In genomic region chr7:6630007-6630849, GRCh38 we compare ENCODE assay signal across 14 cellular contexts. TPM values are rescaled to one million over a fixed set of nuclear protein-coding genes. Genes with fewer than 3 reads are reported as not detected.
DNase-seq lines count a peak whose midpoint lies in the region; ATAC-seq, FAIRE-seq and TF ChIP-seq lines count a peak whose summit lies in the region.
"Had no signal": no experiment of that assay in that cellular context is flagged by ENCODE, and none has a peak within 500 bp of the region (broad histone marks: within the 10 kb centered on the region; RNA-seq: fewer than 3 reads in every experiment).

No MANE protein-coding gene starts in this region.

- no peak for TF ChIP-seq POLR2A in HepG2 (IDR thresholded peaks at IDR 0.05; ENCODE audit: insufficient read depth in 1 of 2, low read depth in 2 of 2, low read length in 2 of 2)
- no peak for TF ChIP-seq POLR2A in right lobe of liver (IDR thresholded peaks at IDR 0.05)

- H3K4me3 ChIP-seq in HepG2 (replicated peaks in 1 of 3; ENCODE audit: insufficient read depth in 1 of 3, low read depth in 2 of 3, low read length in 3 of 3) (peak overlapping the region in 1 of 3 experiments; percentile 53; a peak in 4 of 6 replicates), right lobe of liver (no peak overlapping the region), endodermal cell (ENCODE audit: low read length) (no peak overlapping the region), neural progenitor cell (no peak overlapping the region)

- TF ChIP-seq CTCF in HepG2 (CRISPR knock-in tag; IDR thresholded peaks at IDR 0.05), result no peak
- TF ChIP-seq CTCF in right lobe of liver (IDR thresholded peaks at IDR 0.05), result no peak
- no peak for TF ChIP-seq CTCF in endodermal cell (conservative IDR thresholded peaks at IDR 0.05)
- no peak for TF ChIP-seq CTCF in neural progenitor cell (IDR thresholded peaks at IDR 0.05)

- H3K9ac ChIP-seq in HepG2 (ENCODE audit: insufficient read depth, low read depth, low read length), result no peak overlapping the region
- no peak overlapping the region for H3K9ac ChIP-seq in endodermal cell (ENCODE audit: extremely low read depth, low read length, poor library complexity, severe bottlenecking)
- H3K9ac ChIP-seq in neural progenitor cell, result no peak overlapping the region

- WGBS in HepG2 (ENCODE audit: low lambda C conversion rate), result 7% methylated on average over 11 of the region's 11 CpGs
- 48% methylated on average over 8 of the region's 11 CpGs for WGBS in right lobe of liver (ENCODE audit: insufficient coverage, low coverage, low lambda C conversion rate, missing lambda C conversion rate)
- 88 to 92% methylated on average over 7 to 11 of the region's 11 CpGs for WGBS in endodermal cell (ENCODE audit: insufficient coverage in 1 of 2, insufficient read length in 1 of 2), 2 experiments

- H2AFZ ChIP-seq in HepG2 (ENCODE audit: low read length) (peak overlapping the region; percentile 63), neural progenitor cell (replicated peaks) (no peak overlapping the region)

- H3K79me2 ChIP-seq in HepG2 (ENCODE audit: insufficient read depth, low read length), result no peaks in the 10 kb centered on the region
- H3K79me2 ChIP-seq in neural progenitor cell (ENCODE audit: low read depth), result no peaks in the 10 kb centered on the region

- H3K27me3 Mint-ChIP-seq in endodermal cell (ENCODE audit: insufficient read depth) (no peaks in the 10 kb centered on the region), neural progenitor cell (ENCODE audit: insufficient read depth, low read depth) (peaks cover 6% of the 10 kb centered on the region)
- H3K27me3 Mint-ChIP-seq: CD4-positive, alpha-beta memory T cell had no signal

- no peak for TF ChIP-seq RAD21 in HepG2 (CRISPR knock-in tag; IDR thresholded peaks at IDR 0.05)

- no peak for DNase-seq in HepG2 (ENCODE audit: low spot score)
- DNase-seq in right lobe of liver, result no peak
- no peak for DNase-seq in endodermal cell
- no peak for DNase-seq in neural progenitor cell (ENCODE audit: low spot score)
- no peak for DNase-seq in cerebellar nuclear complex (lab: John Stamatoyannopoulos, UW)
- DNase-seq in central memory CD4-positive, alpha-beta T cell, result no peak
- DNase-seq in A172 (ENCODE audit: low spot score), result no peak
- DNase-seq: CD4-positive, alpha-beta memory T cell; H9; Kasumi-1; NCI-H187 treated with DMSO at 0.1 percent for 48 hours; NCI-H2171 treated with DMSO at 0.1 percent for 48 hours; NCI-H510A had no signal

- peaks cover 2% of the 10 kb centered on the region for H3K36me3 Mint-ChIP-seq in endodermal cell (ENCODE audit: low read depth)
- peaks cover 2% of the 10 kb centered on the region for H3K36me3 Mint-ChIP-seq in neural progenitor cell
- H3K36me3 Mint-ChIP-seq: CD4-positive, alpha-beta memory T cell had no signal

- H3K4me1 ChIP-seq in HepG2 (ENCODE audit: insufficient read depth, low read length) (peaks cover 24% of the 10 kb centered on the region), right lobe of liver (no peaks in the 10 kb centered on the region), endodermal cell (ENCODE audit: control insufficient read depth, insufficient read depth, low read length) (no peaks in the 10 kb centered on the region), neural progenitor cell (no peaks in the 10 kb centered on the region)

- FAIRE-seq in HepG2 (lab: Jason Lieb, UNC), result no peak

- ATAC-seq in HepG2 (peak; percentile 10; the same call in 2 of the 3 replicates), right lobe of liver (no peak), GM21786 (IDR thresholded peaks at IDR 0.05; ENCODE audit: unreplicated experiment) (no peak)

- H3K4me3 Mint-ChIP-seq in endodermal cell (no peak overlapping the region), neural progenitor cell (no peak overlapping the region)
- H3K4me3 Mint-ChIP-seq: CD4-positive, alpha-beta memory T cell; H9 had no signal

- peaks cover 1% of the 10 kb centered on the region for H3F3A ChIP-seq in neural progenitor cell (ENCODE audit: low read depth)

- peaks cover 0 to 6% of the 10 kb centered on the region in 2 experiments; a peak in 2 of 5 replicates for H3K27me3 ChIP-seq in HepG2 (ENCODE audit: control insufficient read depth in 1 of 2, insufficient read depth in 2 of 2, low read length in 2 of 2)
- H3K27me3 ChIP-seq in right lobe of liver, result no peaks in the 10 kb centered on the region
- H3K27me3 ChIP-seq in endodermal cell (ENCODE audit: control insufficient read depth, insufficient read depth, low read length, poor library complexity, severe bottlenecking), result no peaks in the 10 kb centered on the region
- no peaks in the 10 kb centered on the region for H3K27me3 ChIP-seq in neural progenitor cell

- H4K20me1 ChIP-seq in HepG2 (ENCODE audit: insufficient read depth, low read length), result no peaks in the 10 kb centered on the region
- no peaks in the 10 kb centered on the region for H4K20me1 ChIP-seq in neural progenitor cell (ENCODE audit: low read depth)

- CTCF ChIA-PET in HepG2 (lab: Yijun Ruan, JAX; ENCODE audit: low intra/inter-chr PET ratio, low total read pairs), result no interaction called here

- H3K9me3 Mint-ChIP-seq in endodermal cell (no peaks in the 10 kb centered on the region), neural progenitor cell (no peaks in the 10 kb centered on the region)
- H3K9me3 Mint-ChIP-seq: CD4-positive, alpha-beta memory T cell; H9 had no signal

- H3K36me3 ChIP-seq in HepG2 (replicated peaks in 1 of 2; ENCODE audit: control insufficient read depth in 1 of 2, insufficient read depth in 2 of 2, low read length in 2 of 2), result no peaks in the 10 kb centered on the region
- no peaks in the 10 kb centered on the region for H3K36me3 ChIP-seq in right lobe of liver
- H3K36me3 ChIP-seq in endodermal cell (ENCODE audit: control insufficient read depth, insufficient read depth, low read length), result no peaks in the 10 kb centered on the region
- no peaks in the 10 kb centered on the region for H3K36me3 ChIP-seq in neural progenitor cell

- H3K9me3 ChIP-seq in HepG2 (ENCODE audit: low read length) (no peaks in the 10 kb centered on the region), right lobe of liver (no peaks in the 10 kb centered on the region), endodermal cell (ENCODE audit: control insufficient read depth, low read length) (no peaks in the 10 kb centered on the region), neural progenitor cell (ENCODE audit: low read depth) (no peaks in the 10 kb centered on the region)

- H3K27ac Mint-ChIP-seq in endodermal cell (peak overlapping the region; percentile 52), neural progenitor cell (peak overlapping the region; percentile 46)
- H3K27ac Mint-ChIP-seq: H9 had no signal

- H3K4me2 ChIP-seq in HepG2 (ENCODE audit: low read depth, low read length), result peak overlapping the region; percentile 63
- H3K4me2 ChIP-seq in neural progenitor cell, result no peak overlapping the region

- H3K27ac ChIP-seq in HepG2 (ENCODE audit: extremely low read length, insufficient read depth, low read length) (no peak overlapping the region), right lobe of liver (no peak overlapping the region), endodermal cell (ENCODE audit: low read depth, low read length) (no peak overlapping the region), neural progenitor cell (no peak overlapping the region)

- POLR2A ChIA-PET in HepG2 (lab: Yijun Ruan, JAX), result no interaction called here

- H3K4me1 Mint-ChIP-seq in endodermal cell (peaks cover 3% of the 10 kb centered on the region), neural progenitor cell (no peaks in the 10 kb centered on the region)
- H3K4me1 Mint-ChIP-seq: H9 had no signal

- intact Hi-C loops in HepG2 (cut with micrococcal nuclease; ENCODE audit: unreplicated experiment) (no loop called here), right lobe of liver (cut with DNase I) (no loop called here)

- TF ChIP-seq EP300 in HepG2 (IDR thresholded peaks at IDR 0.05; ENCODE audit: low read depth in 2 of 2, low read length in 2 of 2) (no peak), HepG2 (CRISPR knock-in tag; IDR thresholded peaks at IDR 0.05; ENCODE audit: borderline replicate concordance) (no peak)

- in situ Hi-C loops in HepG2 (cut with HindIII; ENCODE audit: extremely low pct_ligation_motif_present, low pct_unique_long_range_greater_than_20kb), result no loop called here

- BruUV-seq in HepG2 (replicated peaks; lab: Mats Ljungman, UMichigan), result no TSS peak

RNA-seq across cellular contexts. Expression of gene ZNF316, which starts 6.9 kb away (rescaled TPM):
- 5.3 and 9.9 TPM in 2 replicates for total RNA-seq in HepG2 (2016; rRNA removed; fragmentation: Illumina TruSeq; extraction: Trizol)
- total RNA-seq in HepG2 (2016; cell fraction: cytosol; rRNA removed; fragmentation: Illumina TruSeq; extraction: Trizol; ENCODE audit: low read depth), result 1.4 and 1.9 TPM in 2 replicates
- total RNA-seq in HepG2 (2016; cell fraction: insoluble cytoplasmic fraction; rRNA removed; fragmentation: Illumina TruSeq; extraction: Trizol), result 3.8 and 8.2 TPM in 2 replicates
- total RNA-seq in HepG2 (2016; cell fraction: membrane; rRNA removed; fragmentation: Illumina TruSeq; extraction: Trizol), result 1.5 and 1.9 TPM in 2 replicates
- total RNA-seq in HepG2 (2016; cell fraction: nucleus; rRNA removed; fragmentation: Illumina TruSeq; extraction: Trizol), result 6.6 and 7.7 TPM in 2 replicates
- polyA plus RNA-seq in HepG2 (2011; rRNA removed), result 4.3 and 5.6 TPM in 2 replicates
- polyA plus RNA-seq in HepG2 (2011; cell fraction: cytosol; rRNA removed), result 2.3 and 3.2 TPM in 2 replicates
- 35.5 and 38.7 TPM in 2 replicates for polyA plus RNA-seq in HepG2 (2011; cell fraction: nucleus; rRNA removed)
- 10.3 and 12.2 TPM in 2 replicates for polyA plus RNA-seq in HepG2 (2012)
- polyA plus RNA-seq in HepG2 (2016; cell fraction: cytosol; fragmentation: Illumina TruSeq; extraction: Trizol; ENCODE audit: low read depth), result 0.19 and 0.27 TPM in 2 replicates
- polyA plus RNA-seq in HepG2 (2016; cell fraction: insoluble cytoplasmic fraction; fragmentation: Illumina TruSeq; extraction: Trizol; ENCODE audit: low read depth), result 3.8 and 4.0 TPM in 2 replicates
- 0.60 and 1.1 TPM in 2 replicates for polyA plus RNA-seq in HepG2 (2016; cell fraction: membrane; fragmentation: Illumina TruSeq; extraction: Trizol; ENCODE audit: low read depth)
- 31.1 and 32.1 TPM in 2 replicates for polyA plus RNA-seq in HepG2 (2016; cell fraction: nucleus; fragmentation: Illumina TruSeq; extraction: Trizol; ENCODE audit: insufficient read depth, low read depth)
- 4.5 and 7.7 TPM in 2 replicates for polyA minus RNA-seq in HepG2 (2011; rRNA and poly(A)+ RNA removed; ENCODE audit: low replicate concordance)
- 3.2 and 3.8 TPM in 2 replicates for polyA minus RNA-seq in HepG2 (2011; cell fraction: cytosol; rRNA and poly(A)+ RNA removed)
- polyA minus RNA-seq in HepG2 (2011; cell fraction: nucleus; rRNA and poly(A)+ RNA removed), result 5.9 and 7.0 TPM in 2 replicates
- total RNA-seq in right lobe of liver, result 10 to 100 TPM in 4 of 6 experiments, 1 to 10 TPM in 2; 9.5 to 25.1 (median 15.2) TPM
- 10 to 100 TPM; 21.4 to 29.6 TPM for total RNA-seq in endodermal cell
- polyA plus RNA-seq in endodermal cell (2013, experiment 1 of 2), result 33.6 TPM
- 24.9 TPM for polyA plus RNA-seq in endodermal cell (2013, experiment 2 of 2)
- 2.2 and 21.6 TPM in 2 replicates for total RNA-seq in neural progenitor cell (ENCODE audit: low replicate concordance)
- total RNA-seq in A172 (2014; rRNA removed; shearing (Covaris generic)), result 7.7 and 20.4 TPM in 2 replicates

RNA-seq across cellular contexts. Expression of gene ZNF853, which starts 14.8 kb away (rescaled TPM):
- total RNA-seq in HepG2 (2016; rRNA removed; fragmentation: Illumina TruSeq; extraction: Trizol), result 2.1 and 2.5 TPM in 2 replicates
- 0.61 and 1.3 TPM in 2 replicates for total RNA-seq in HepG2 (2016; cell fraction: cytosol; rRNA removed; fragmentation: Illumina TruSeq; extraction: Trizol; ENCODE audit: low read depth)
- 1.9 and 2.0 TPM in 2 replicates for total RNA-seq in HepG2 (2016; cell fraction: insoluble cytoplasmic fraction; rRNA removed; fragmentation: Illumina TruSeq; extraction: Trizol)
- 3.2 and 3.3 TPM in 2 replicates for total RNA-seq in HepG2 (2016; cell fraction: membrane; rRNA removed; fragmentation: Illumina TruSeq; extraction: Trizol)
- total RNA-seq in HepG2 (2016; cell fraction: nucleus; rRNA removed; fragmentation: Illumina TruSeq; extraction: Trizol), result 1.5 and 1.9 TPM in 2 replicates
- 6.2 and 10.8 TPM in 2 replicates for polyA plus RNA-seq in HepG2 (2011; rRNA removed)
- polyA plus RNA-seq in HepG2 (2011; cell fraction: cytosol; rRNA removed), result 7.2 and 8.2 TPM in 2 replicates
- 4.4 and 5.8 TPM in 2 replicates for polyA plus RNA-seq in HepG2 (2011; cell fraction: nucleus; rRNA removed)
- 4.2 and 5.1 TPM in 2 replicates for polyA plus RNA-seq in HepG2 (2012)
- 1.6 and 1.7 TPM in 2 replicates for polyA plus RNA-seq in HepG2 (2016; cell fraction: cytosol; fragmentation: Illumina TruSeq; extraction: Trizol; ENCODE audit: low read depth)
- polyA plus RNA-seq in HepG2 (2016; cell fraction: insoluble cytoplasmic fraction; fragmentation: Illumina TruSeq; extraction: Trizol; ENCODE audit: low read depth), result 3.6 and 4.7 TPM in 2 replicates
- 4.5 and 5.2 TPM in 2 replicates for polyA plus RNA-seq in HepG2 (2016; cell fraction: membrane; fragmentation: Illumina TruSeq; extraction: Trizol; ENCODE audit: low read depth)
- polyA plus RNA-seq in HepG2 (2016; cell fraction: nucleus; fragmentation: Illumina TruSeq; extraction: Trizol; ENCODE audit: insufficient read depth, low read depth), result 3.6 and 4.1 TPM in 2 replicates
- polyA minus RNA-seq in HepG2 (2011; rRNA and poly(A)+ RNA removed; ENCODE audit: low replicate concordance), result 0.16 and 14.3 TPM in 2 replicates
- 6.0 and 8.6 TPM in 2 replicates for polyA minus RNA-seq in HepG2 (2011; cell fraction: cytosol; rRNA and poly(A)+ RNA removed)
- polyA minus RNA-seq in HepG2 (2011; cell fraction: nucleus; rRNA and poly(A)+ RNA removed), result 1.7 and 2.9 TPM in 2 replicates
- total RNA-seq in right lobe of liver, result under 1 TPM; 0.20 to 0.98 (median 0.37) TPM
- 10 to 100 TPM; 14.2 to 17.2 TPM for total RNA-seq in endodermal cell
- 11.1 TPM for polyA plus RNA-seq in endodermal cell (2013, experiment 1 of 2)
- 10.6 TPM for polyA plus RNA-seq in endodermal cell (2013, experiment 2 of 2)
- 6.2 and 8.2 TPM in 2 replicates for total RNA-seq in neural progenitor cell (ENCODE audit: low replicate concordance)
- 4.3 and 5.4 TPM in 2 replicates for total RNA-seq in A172 (2014; rRNA removed; shearing (Covaris generic))

RNA-seq across cellular contexts. Expression of gene INTS15, which starts 40.4 kb away (rescaled TPM):
- total RNA-seq in HepG2 (2016; rRNA removed; fragmentation: Illumina TruSeq; extraction: Trizol) (8.7 and 16.3 TPM in 2 replicates), right lobe of liver (10 to 100 TPM; 10.2 to 16.6 (median 14.0) TPM), endodermal cell (10 to 100 TPM; 34.4 to 38.0 TPM), neural progenitor cell (ENCODE audit: low replicate concordance) (13.7 and 24.1 TPM in 2 replicates)
- 6.0 and 7.2 TPM in 2 replicates for total RNA-seq in HepG2 (2016; cell fraction: cytosol; rRNA removed; fragmentation: Illumina TruSeq; extraction: Trizol; ENCODE audit: low read depth)
- 9.9 and 14.0 TPM in 2 replicates for total RNA-seq in HepG2 (2016; cell fraction: insoluble cytoplasmic fraction; rRNA removed; fragmentation: Illumina TruSeq; extraction: Trizol)
- total RNA-seq in HepG2 (2016; cell fraction: membrane; rRNA removed; fragmentation: Illumina TruSeq; extraction: Trizol), result 11.2 and 14.4 TPM in 2 replicates
- 11.9 and 12.9 TPM in 2 replicates for total RNA-seq in HepG2 (2016; cell fraction: nucleus; rRNA removed; fragmentation: Illumina TruSeq; extraction: Trizol)
- polyA plus RNA-seq in HepG2 (2011; rRNA removed), result 23.3 and 25.7 TPM in 2 replicates
- polyA plus RNA-seq in HepG2 (2011; cell fraction: cytosol; rRNA removed), result 20.5 and 21.6 TPM in 2 replicates
- 35.7 and 36.4 TPM in 2 replicates for polyA plus RNA-seq in HepG2 (2011; cell fraction: nucleus; rRNA removed)
- 15.0 and 22.4 TPM in 2 replicates for polyA plus RNA-seq in HepG2 (2012)
- polyA plus RNA-seq in HepG2 (2016; cell fraction: cytosol; fragmentation: Illumina TruSeq; extraction: Trizol; ENCODE audit: low read depth), result 8.3 and 10.5 TPM in 2 replicates
- 14.6 and 18.9 TPM in 2 replicates for polyA plus RNA-seq in HepG2 (2016; cell fraction: insoluble cytoplasmic fraction; fragmentation: Illumina TruSeq; extraction: Trizol; ENCODE audit: low read depth)
- 17.1 and 18.2 TPM in 2 replicates for polyA plus RNA-seq in HepG2 (2016; cell fraction: membrane; fragmentation: Illumina TruSeq; extraction: Trizol; ENCODE audit: low read depth)
- polyA plus RNA-seq in HepG2 (2016; cell fraction: nucleus; fragmentation: Illumina TruSeq; extraction: Trizol; ENCODE audit: insufficient read depth, low read depth), result 25.3 and 31.3 TPM in 2 replicates
- 22.2 and 22.4 TPM in 2 replicates for polyA minus RNA-seq in HepG2 (2011; rRNA and poly(A)+ RNA removed; ENCODE audit: low replicate concordance)
- 9.6 and 10.0 TPM in 2 replicates for polyA minus RNA-seq in HepG2 (2011; cell fraction: cytosol; rRNA and poly(A)+ RNA removed)
- 11.3 and 12.3 TPM in 2 replicates for polyA minus RNA-seq in HepG2 (2011; cell fraction: nucleus; rRNA and poly(A)+ RNA removed)
- 36.7 TPM for polyA plus RNA-seq in endodermal cell (2013, experiment 1 of 2)
- 29.4 TPM for polyA plus RNA-seq in endodermal cell (2013, experiment 2 of 2)
- total RNA-seq in A172 (2014; rRNA removed; shearing (Covaris generic)), result 28.3 and 30.0 TPM in 2 replicates

RNA-seq across cellular contexts. Expression of gene ZDHHC4, which starts 53.0 kb away (rescaled TPM):
- total RNA-seq in HepG2 (2016; rRNA removed; fragmentation: Illumina TruSeq; extraction: Trizol) (65.4 and 83.2 TPM in 2 replicates), right lobe of liver (10 to 100 TPM; 27.9 to 48.5 (median 36.9) TPM), endodermal cell (10 to 100 TPM; 79.1 to 85.6 TPM), neural progenitor cell (ENCODE audit: low replicate concordance) (75.9 and 102 TPM in 2 replicates)
- 226 and 246 TPM in 2 replicates for total RNA-seq in HepG2 (2016; cell fraction: cytosol; rRNA removed; fragmentation: Illumina TruSeq; extraction: Trizol; ENCODE audit: low read depth)
- 68.5 and 81.1 TPM in 2 replicates for total RNA-seq in HepG2 (2016; cell fraction: insoluble cytoplasmic fraction; rRNA removed; fragmentation: Illumina TruSeq; extraction: Trizol)
- total RNA-seq in HepG2 (2016; cell fraction: membrane; rRNA removed; fragmentation: Illumina TruSeq; extraction: Trizol), result 224 and 257 TPM in 2 replicates
- total RNA-seq in HepG2 (2016; cell fraction: nucleus; rRNA removed; fragmentation: Illumina TruSeq; extraction: Trizol), result 64.6 and 66.3 TPM in 2 replicates
- polyA plus RNA-seq in HepG2 (2011; rRNA removed), result 164 and 188 TPM in 2 replicates
- 211 and 259 TPM in 2 replicates for polyA plus RNA-seq in HepG2 (2011; cell fraction: cytosol; rRNA removed)
- 123 and 147 TPM in 2 replicates for polyA plus RNA-seq in HepG2 (2011; cell fraction: nucleus; rRNA removed)
- 113 and 117 TPM in 2 replicates for polyA plus RNA-seq in HepG2 (2012)
- 267 and 344 TPM in 2 replicates for polyA plus RNA-seq in HepG2 (2016; cell fraction: cytosol; fragmentation: Illumina TruSeq; extraction: Trizol; ENCODE audit: low read depth)
- polyA plus RNA-seq in HepG2 (2016; cell fraction: insoluble cytoplasmic fraction; fragmentation: Illumina TruSeq; extraction: Trizol; ENCODE audit: low read depth), result 67.4 and 79.0 TPM in 2 replicates
- polyA plus RNA-seq in HepG2 (2016; cell fraction: membrane; fragmentation: Illumina TruSeq; extraction: Trizol; ENCODE audit: low read depth), result 232 and 277 TPM in 2 replicates
- polyA plus RNA-seq in HepG2 (2016; cell fraction: nucleus; fragmentation: Illumina TruSeq; extraction: Trizol; ENCODE audit: insufficient read depth, low read depth), result 95.8 and 95.9 TPM in 2 replicates
- 201 and 369 TPM in 2 replicates for polyA minus RNA-seq in HepG2 (2011; rRNA and poly(A)+ RNA removed; ENCODE audit: low replicate concordance)
- 60.4 and 76.0 TPM in 2 replicates for polyA minus RNA-seq in HepG2 (2011; cell fraction: cytosol; rRNA and poly(A)+ RNA removed)
- polyA minus RNA-seq in HepG2 (2011; cell fraction: nucleus; rRNA and poly(A)+ RNA removed), result 68.5 and 88.6 TPM in 2 replicates
- polyA plus RNA-seq in endodermal cell (2013, experiment 1 of 2), result 62.8 TPM
- polyA plus RNA-seq in endodermal cell (2013, experiment 2 of 2), result 47.9 TPM
- total RNA-seq in A172 (2014; rRNA removed; shearing (Covaris generic)), result 66.0 and 69.1 TPM in 2 replicates
